ENCODE assay signal across 25 cellular contexts in the genomic region with DNA sequence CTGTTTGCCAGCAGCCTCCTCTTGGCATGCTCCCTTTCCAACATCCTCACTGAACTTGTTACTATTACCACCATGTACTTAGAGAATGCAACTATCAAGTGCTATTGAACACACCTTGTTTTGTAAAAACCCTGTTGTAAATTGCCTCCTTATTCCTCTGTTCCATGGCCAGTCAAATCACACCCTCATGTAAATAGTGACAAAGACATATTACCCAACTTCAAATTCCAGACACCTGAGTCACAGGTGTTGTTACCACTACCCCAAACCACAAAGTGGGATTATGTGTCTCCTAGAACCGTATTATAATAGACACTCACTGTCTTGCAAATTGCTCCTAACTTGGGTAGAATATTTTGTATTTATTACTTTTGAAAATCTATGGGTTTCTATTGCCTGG.
A peak's percentile ranks its signal among the peaks of the same experiment; 100 is the strongest.
DNase-seq lines count a peak whose midpoint lies in the region; ATAC-seq, FAIRE-seq and TF ChIP-seq lines count a peak whose summit lies in the region.
"Had no signal": no experiment of that assay in that cellular context is flagged by ENCODE, and none has a peak within 500 bp of the region (broad histone marks: within the 10 kb centered on the region; RNA-seq: fewer than 3 reads in every experiment).

No MANE protein-coding gene starts in this region.

- H3K27ac ChIP-seq in keratinocyte (ENCODE audit: control insufficient read depth, insufficient read depth, low read length) (no peak overlapping the region), upper lobe of right lung (no peak overlapping the region)
- H3K27ac ChIP-seq: 22Rv1, gastrocnemius medialis, left ventricle myocardium inferior, Peyer's patch, right lobe of liver, tibial artery had no signal

- DNase-seq in DMS53 (lab: John Stamatoyannopoulos, UW) (peak; percentile 54), DMS53 treated with DMSO at 0.1 percent for 48 hours (lab: John Stamatoyannopoulos, UW; ENCODE audit: unreplicated experiment) (no peak), astrocyte of the hippocampus (ENCODE audit: low read depth, low spot score) (peak; percentile 83), keratinocyte (ENCODE audit: low read depth, low spot score) (peak; percentile 26), upper lobe of right lung (no peak), immature natural killer cell (no peak), SKM-1 (lab: John Stamatoyannopoulos, UW; ENCODE audit: unreplicated experiment) (no peak)
- DNase-seq: activated CD4-positive, alpha-beta T cell treated with anti-CD3 and anti-CD28 coated beads for 36 hours; COR-L47; gastrocnemius medialis; H7; left ventricle myocardium inferior; NCI-H1694 treated with DMSO at 0.1 percent for 48 hours; NCI-H446 treated with DMSO at 0.1 percent for 48 hours; nucleus accumbens; Peyer's patch; right lobe of liver; stimulated activated naive CD4-positive, alpha-beta T cell treated with Interleukin-2 at 50 U/mL for 16 hours; tibial artery had no signal

- no peaks in the 10 kb centered on the region for H3K79me2 ChIP-seq in keratinocyte (ENCODE audit: control insufficient read depth, insufficient read depth, low read length)

- H3K27me3 ChIP-seq in keratinocyte (ENCODE audit: control insufficient read depth, extremely low read depth, insufficient read depth, low read length) (no peaks in the 10 kb centered on the region), upper lobe of right lung (no peaks in the 10 kb centered on the region)
- H3K27me3 ChIP-seq: gastrocnemius medialis, Peyer's patch, right lobe of liver had no signal

- H3K9me3 Mint-ChIP-seq in immature natural killer cell, result peaks cover 0 to 8% (median 1%) of the 10 kb centered on the region in 6 donors

- ATAC-seq in upper lobe of right lung (peak; percentile 65), GM21447 (IDR thresholded peaks at IDR 0.05; ENCODE audit: unreplicated experiment) (no peak)
- ATAC-seq: activated CD4-positive, alpha-beta T cell treated with anti-CD3 and anti-CD28 coated beads for 36 hours; activated naive CD4-positive, alpha-beta T cell treated with anti-CD3 and anti-CD28 coated beads, Interleukin-2, amount 50 U/mL, for 72 hours; gastrocnemius medialis had no signal

- FAIRE-seq in keratinocyte (lab: Jason Lieb, UNC), result peak; percentile 73
- FAIRE-seq: endothelial cell of umbilical vein had no signal

- H3K4me2 ChIP-seq in keratinocyte (ENCODE audit: control insufficient read depth, extremely low read depth, insufficient read depth, low read depth, low read length), result peak overlapping the region; percentile 66

- H3K36me3 ChIP-seq in keratinocyte (ENCODE audit: control insufficient read depth in 2 of 2, extremely low read depth in 1 of 2, insufficient read depth in 2 of 2, low read length in 2 of 2) (no peaks in the 10 kb centered on the region), upper lobe of right lung (no peaks in the 10 kb centered on the region)
- H3K36me3 ChIP-seq: gastrocnemius medialis, left ventricle myocardium inferior, Peyer's patch, right lobe of liver, tibial artery had no signal

- H3K4me1 ChIP-seq in keratinocyte (ENCODE audit: control insufficient read depth, extremely low read depth, insufficient read depth, low read length) (peaks cover 21% of the 10 kb centered on the region), upper lobe of right lung (no peaks in the 10 kb centered on the region)
- H3K4me1 ChIP-seq: gastrocnemius medialis, left ventricle myocardium inferior, Peyer's patch, right lobe of liver, tibial artery had no signal

- no peak overlapping the region for H2AFZ ChIP-seq in keratinocyte (ENCODE audit: control insufficient read depth, low read length)

- peak overlapping the region in 1 of 3 experiments; percentile 12 for H3K4me3 ChIP-seq in keratinocyte (ENCODE audit: control insufficient read depth in 2 of 3, extremely low read depth in 1 of 3, insufficient read depth in 2 of 3, low read depth in 1 of 3, low read length in 3 of 3)
- no peak overlapping the region for H3K4me3 ChIP-seq in upper lobe of right lung
- H3K4me3 ChIP-seq: gastrocnemius medialis, left ventricle myocardium inferior, Peyer's patch, right lobe of liver, tibial artery had no signal

- peaks cover 5 to 6% (median 6%) of the 10 kb centered on the region in 3 donors for H3K36me3 Mint-ChIP-seq in immature natural killer cell

- dilution Hi-C loops in keratinocyte (cut with MboI; ENCODE audit: extremely low pct_ligation_motif_present, low sequenced_read_pairs), result no loop called here

- no peak for TF ChIP-seq CTCF in keratinocyte (optimal IDR thresholded peaks at IDR 0.05 in 1 of 3, IDR thresholded peaks at IDR 0.05 in 1 of 3, conservative IDR thresholded peaks at IDR 0.05 in 1 of 3; ENCODE audit: extremely low read depth in 1 of 3, insufficient read depth in 2 of 3, low read length in 3 of 3)
- TF ChIP-seq CTCF in upper lobe of right lung (IDR thresholded peaks at IDR 0.05), result no peak

- no peak overlapping the region for H3K4me3 Mint-ChIP-seq in immature natural killer cell
- H3K4me3 Mint-ChIP-seq: activated CD4-positive, alpha-beta T cell treated with anti-CD3 and anti-CD28 coated beads for 36 hours; B cell; brain had no signal

- H3K9me3 ChIP-seq in keratinocyte (ENCODE audit: control insufficient read depth, low read depth, low read length), result peaks cover 2% of the 10 kb centered on the region
- H3K9me3 ChIP-seq in upper lobe of right lung, result no peaks in the 10 kb centered on the region
- H3K9me3 ChIP-seq: gastrocnemius medialis, left ventricle myocardium inferior, Peyer's patch, right lobe of liver, tibial artery had no signal

- H3K4me1 Mint-ChIP-seq in immature natural killer cell, result peaks cover 10 to 24% of the 10 kb centered on the region in 2 donors
- H3K4me1 Mint-ChIP-seq: activated CD4-positive, alpha-beta T cell treated with anti-CD3 and anti-CD28 coated beads for 36 hours had no signal

- no peaks in the 10 kb centered on the region for H4K20me1 ChIP-seq in keratinocyte (ENCODE audit: control insufficient read depth, extremely low read depth, insufficient read depth, low read length)

- peaks cover 1 to 13% (median 6%) of the 10 kb centered on the region in 3 donors for H3K27me3 Mint-ChIP-seq in immature natural killer cell (ENCODE audit: low read depth in 3 of 3)
- H3K27me3 Mint-ChIP-seq: B cell had no signal

- no peak overlapping the region for H3K27ac Mint-ChIP-seq in immature natural killer cell
- H3K27ac Mint-ChIP-seq: activated CD4-positive, alpha-beta T cell treated with anti-CD3 and anti-CD28 coated beads for 36 hours; activated naive CD4-positive, alpha-beta T cell treated with anti-CD3 and anti-CD28 coated beads, Interleukin-2, amount 50 U/mL, for 72 hours; B cell; brain had no signal

- H3K9ac ChIP-seq in keratinocyte (ENCODE audit: control insufficient read depth, extremely low read depth, insufficient read depth, low read length), result no peak overlapping the region

- intact Hi-C loops in upper lobe of right lung (cut with DNase I), result no loop called here

- peaks cover 2% of the 10 kb centered on the region for H3K9me1 ChIP-seq in keratinocyte (ENCODE audit: control insufficient read depth, extremely low read depth, insufficient read depth, low read length)

Comparison
In these comparisons a context has a peak if more than half of its experiments do, and no peak if none do; other contexts are left out.
1. DNase-seq: peak in DMS53 (single experiment), astrocyte of the hippocampus (single experiment) and keratinocyte (single experiment); none in DMS53 treated with DMSO at 0.1 percent for 48 hours (single experiment), upper lobe of right lung (single experiment), immature natural killer cell (0 of 3) and SKM-1 (single experiment).